In the genomic region with DNA sequence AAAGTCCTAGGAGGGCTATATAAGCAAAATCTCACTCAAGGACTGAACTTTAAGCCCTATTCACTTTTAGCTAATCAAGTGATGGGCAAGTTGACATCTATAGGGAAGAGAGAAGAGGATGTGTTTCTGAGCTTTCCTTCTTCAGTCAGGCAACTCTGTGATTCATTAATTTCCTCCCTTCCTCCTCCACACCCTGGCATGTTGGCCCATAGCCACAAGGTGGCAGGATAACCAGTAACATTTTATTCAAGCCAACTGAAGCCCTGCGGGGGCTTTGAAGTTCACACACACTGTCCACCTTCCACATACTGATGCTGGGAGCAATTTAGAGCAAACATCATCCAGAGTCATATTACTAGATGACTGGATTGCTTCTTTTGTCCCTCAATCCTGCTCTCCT, we compare ENCODE assay signal across 8 cellular contexts.
DNase-seq lines count a peak whose midpoint lies in the region; ATAC-seq and TF ChIP-seq lines count a peak whose summit lies in the region.
"Not testable (repeated sequence)": the region's sequence is repeated elsewhere in the genome, so short reads cannot be mapped to it uniquely, and the experiment has no call there.

No MANE protein-coding gene starts in this region.

- peak; percentile 89 for ATAC-seq in GM18858 (IDR thresholded peaks at IDR 0.05; ENCODE audit: unreplicated experiment)
- peak; percentile 80 for ATAC-seq in GM19467 (IDR thresholded peaks at IDR 0.05; ENCODE audit: unreplicated experiment)
- ATAC-seq in HG02571 (IDR thresholded peaks at IDR 0.05; ENCODE audit: unreplicated experiment): peak; percentile 68
- peak; percentile 71 for ATAC-seq in HG03097 (IDR thresholded peaks at IDR 0.05; ENCODE audit: low FRiP score, unreplicated experiment)
- peak; percentile 54 for ATAC-seq in HG03521 (IDR thresholded peaks at IDR 0.05; ENCODE audit: unreplicated experiment)
- ATAC-seq in activated CD8-positive, alpha-beta T cell treated with anti-CD3 and anti-CD28 coated beads for 36 hours: peak; percentile 84
- peak; percentile 55 for ATAC-seq in left colon
- peak; percentile 57 for ATAC-seq in stimulated activated naive CD8-positive, alpha-beta T cell treated with anti-CD3 and anti-CD28 coated beads, Interleukin-15, amount 100 ng/mL, for 72 hours

- not testable (repeated sequence) for H3K9me3 Mint-ChIP-seq in activated CD8-positive, alpha-beta T cell treated with anti-CD3 and anti-CD28 coated beads for 36 hours; stimulated activated naive CD8-positive, alpha-beta T cell treated with anti-CD3 and anti-CD28 coated beads, Interleukin-15, amount 100 ng/mL, for 72 hours

- not testable (repeated sequence) for H3K4me1 Mint-ChIP-seq in activated CD8-positive, alpha-beta T cell treated with anti-CD3 and anti-CD28 coated beads for 36 hours (ENCODE audit: low read depth); stimulated activated naive CD8-positive, alpha-beta T cell treated with anti-CD3 and anti-CD28 coated beads, Interleukin-15, amount 100 ng/mL, for 72 hours

- not testable (repeated sequence) for H3K36me3 Mint-ChIP-seq in activated CD8-positive, alpha-beta T cell treated with anti-CD3 and anti-CD28 coated beads for 36 hours (ENCODE audit: low read depth)

- not testable (repeated sequence) for H3K4me3 Mint-ChIP-seq in activated CD8-positive, alpha-beta T cell treated with anti-CD3 and anti-CD28 coated beads for 36 hours; stimulated activated naive CD8-positive, alpha-beta T cell treated with anti-CD3 and anti-CD28 coated beads, Interleukin-15, amount 100 ng/mL, for 72 hours

- not testable (repeated sequence) for H3K27ac Mint-ChIP-seq in activated CD8-positive, alpha-beta T cell treated with anti-CD3 and anti-CD28 coated beads for 36 hours; stimulated activated naive CD8-positive, alpha-beta T cell treated with anti-CD3 and anti-CD28 coated beads, Interleukin-15, amount 100 ng/mL, for 72 hours

- CTCF ChIA-PET in activated CD8-positive, alpha-beta T cell treated with anti-CD3 and anti-CD28 coated beads for 36 hours (lab: Charles Lee): not testable (repeated sequence)

- TF ChIP-seq CTCF in activated CD8-positive, alpha-beta T cell treated with anti-CD3 and anti-CD28 coated beads for 36 hours (IDR thresholded peaks at IDR 0.05): not testable (repeated sequence)

- DNase-seq in activated CD8-positive, alpha-beta T cell treated with anti-CD3 and anti-CD28 coated beads for 36 hours; left colon; stimulated activated naive CD8-positive, alpha-beta T cell treated with anti-CD3 and anti-CD28 coated beads, Interleukin-15, amount 100 ng/mL, for 72 hours: not testable (repeated sequence)

- H3K27me3 Mint-ChIP-seq in activated CD8-positive, alpha-beta T cell treated with anti-CD3 and anti-CD28 coated beads for 36 hours; stimulated activated naive CD8-positive, alpha-beta T cell treated with anti-CD3 and anti-CD28 coated beads, Interleukin-15, amount 100 ng/mL, for 72 hours: not testable (repeated sequence)

- POLR2A ChIA-PET in activated CD8-positive, alpha-beta T cell treated with anti-CD3 and anti-CD28 coated beads for 36 hours (lab: Charles Lee): not testable (repeated sequence)

- intact Hi-C loops in activated CD8-positive, alpha-beta T cell treated with anti-CD3 and anti-CD28 coated beads for 36 hours (cut with micrococcal nuclease); left colon (cut with DNase I, micrococcal nuclease): not testable (repeated sequence)
